8 cellular contexts compared by ENCODE assay signal in genomic region chr1:43934279-43934985, GRCh38. TPM values are rescaled to one million over a fixed set of nuclear protein-coding genes. Genes with fewer than 3 reads are reported as not detected.
DNase-seq lines count a peak whose midpoint lies in the region; ATAC-seq and TF ChIP-seq lines count a peak whose summit lies in the region.

No MANE protein-coding gene starts in this region.

- DNase-seq in A172 (ENCODE audit: low spot score) (peak; percentile 44), GM13977 (ENCODE audit: low spot score) (peak; percentile 92), NCI-H2196 (lab: John Stamatoyannopoulos, UW; ENCODE audit: unreplicated experiment) (peak; percentile 63), dedifferentiated amniotic fluid mesenchymal stem cell (ENCODE audit: extremely low spot score) (peak; percentile 44)
- peak; percentile 16 for DNase-seq in activated CD4-positive, CD25-positive, alpha-beta regulatory T cell treated with anti-CD3 and anti-CD28 coated beads, Interleukin-2, amount 50 U/mL, for 16 hours (ENCODE audit: low read depth, low spot score)
- DNase-seq in stimulated activated CD8-positive, alpha-beta memory T cell treated with anti-CD3 and anti-CD28 coated beads, Interleukin-7, amount 100 ng/mL, for 4 hours (ENCODE audit: low read depth in 2 of 2), result peak; percentile 14 to 20

- peak; percentile 90 for TF ChIP-seq CTCF in GM13977 (IDR thresholded peaks at IDR 0.05; ENCODE audit: extremely low read depth, insufficient read depth, missing control alignments)
- TF ChIP-seq CTCF in liver (IDR thresholded peaks at IDR 0.05; ENCODE audit: low read depth, low read length, missing input control), result peak; percentile 69

- no peaks in the 10 kb centered on the region for H3K9me3 ChIP-seq in liver (ENCODE audit: control insufficient read depth in 4 of 4, low read length in 3 of 4)

- H3K9ac ChIP-seq in liver (ENCODE audit: low read depth in 1 of 2, low read length in 2 of 2), result no peak overlapping the region

- WGBS in liver, result 42% methylated on average over 7 of the region's 7 CpGs

- in situ Hi-C loops in GM13977 (cut with MboI; ENCODE audit: low pct_unique_long_range_greater_than_20kb, low sequenced_read_pairs, unreplicated experiment), result loop anchor here (10.0 to 25.0 kb wide), 2 partner anchors 170 to 397 kb away; partner anchors contain the start of gene PTPRF

- H3K4me1 ChIP-seq in liver (ENCODE audit: control insufficient read depth in 4 of 4, insufficient read depth in 4 of 4, low read length in 3 of 4), result peaks cover 10 to 27% (median 15%) of the 10 kb centered on the region in 4 donors

- H3K36me3 ChIP-seq in liver (ENCODE audit: control insufficient read depth in 4 of 4, insufficient read depth in 3 of 4, low read depth in 1 of 4, low read length in 3 of 4), result peaks cover 0 to 4% (median 0%) of the 10 kb centered on the region in 4 donors

- no peak for ATAC-seq in HG03469 (IDR thresholded peaks at IDR 0.05; ENCODE audit: unreplicated experiment)

- no peak overlapping the region for H3K4me3 ChIP-seq in liver (ENCODE audit: low read depth in 1 of 3, low read length in 3 of 3)

- no peak overlapping the region for H3K27ac ChIP-seq in liver (ENCODE audit: low read depth in 1 of 2, low read length in 2 of 2)

- peak; percentile 67 to 72 for TF ChIP-seq RAD21 in liver (IDR thresholded peaks at IDR 0.05)

- H3K27me3 ChIP-seq in liver (ENCODE audit: control insufficient read depth in 4 of 4, insufficient read depth in 4 of 4, low read length in 3 of 4), result no peaks in the 10 kb centered on the region

TF ChIP-seq in liver, 16 proteins besides CTCF, POLR2A, EP300 and RAD21:
- TF ChIP-seq FOXA2 (IDR thresholded peaks at IDR 0.05) (no peak), ZBTB33 (IDR thresholded peaks at IDR 0.05) (no peak)

RNA-seq across cellular contexts. Expression of gene ARTN, which starts 0.8 kb away (rescaled TPM):
- total RNA-seq in A172 (2014; rRNA removed; shearing (Covaris generic)), result not detected in 2 replicates
- total RNA-seq in liver, result under 1 TPM in 1 of 2 donors, not detected in 1; 0.08 TPM
- polyA plus RNA-seq in liver, result under 1 TPM in 1 of 2 donors, not detected in 1; 0.05 TPM

RNA-seq across cellular contexts. Expression of gene IPO13, which starts 12.3 kb away (rescaled TPM):
- 23.9 and 25.2 TPM in 2 replicates for total RNA-seq in A172 (2014; rRNA removed; shearing (Covaris generic))
- 10 to 100 TPM in 1 of 2 donors, 1 to 10 TPM in 1; 9.1 to 15.1 TPM for total RNA-seq in liver
- 10 to 100 TPM in 1 of 2 donors, 1 to 10 TPM in 1; 8.6 to 12.0 TPM for polyA plus RNA-seq in liver

RNA-seq across cellular contexts. Expression of gene DPH2, which starts 35.4 kb away (rescaled TPM):
- 26.5 and 31.6 TPM in 2 replicates for total RNA-seq in A172 (2014; rRNA removed; shearing (Covaris generic))
- 10 to 100 TPM in 1 of 2 donors, 1 to 10 TPM in 1; 9.3 to 20.9 TPM for total RNA-seq in liver
- polyA plus RNA-seq in liver, result 10 to 100 TPM; 13.0 to 17.7 TPM

RNA-seq across cellular contexts. Expression of gene ATP6V0B, which starts 40.3 kb away (rescaled TPM):
- 187 and 202 TPM in 2 replicates for total RNA-seq in A172 (2014; rRNA removed; shearing (Covaris generic))
- total RNA-seq in liver, result 10 to 100 TPM; 69.5 to 99.5 TPM
- polyA plus RNA-seq in liver, result 100 to 1,000 TPM; 158 to 277 TPM

RNA-seq across cellular contexts. Expression of gene B4GALT2, which starts 44.6 kb away (rescaled TPM):
- 71.8 and 114 TPM in 2 replicates for total RNA-seq in A172 (2014; rRNA removed; shearing (Covaris generic))
- 10 to 100 TPM; 12.8 to 19.4 TPM for total RNA-seq in liver
- polyA plus RNA-seq in liver, result 10 to 100 TPM in 1 of 2 donors, 1 to 10 TPM in 1; 2.9 to 31.5 TPM

Comparison
In these comparisons a context has a peak if more than half of its experiments do, and no peak if none do; other contexts are left out.
1. DNase-seq: peak in every context shown above with its lines; median percentile 92 in GM13977; 63 in NCI-H2196; 44 in A172; 44 in dedifferentiated amniotic fluid mesenchymal stem cell; 17 in stimulated activated CD8-positive, alpha-beta memory T cell treated with anti-CD3 and anti-CD28 coated beads, Interleukin-7, amount 100 ng/mL, for 4 hours; 16 in activated CD4-positive, CD25-positive, alpha-beta regulatory T cell treated with anti-CD3 and anti-CD28 coated beads, Interleukin-2, amount 50 U/mL, for 16 hours.